In genomic region chr15:69082556-69082955, GRCh38 we compare ENCODE assay signal across 13 cellular contexts.
DNase-seq lines count a peak whose midpoint lies in the region; ATAC-seq, FAIRE-seq and TF ChIP-seq lines count a peak whose summit lies in the region.
"Had no signal": no experiment of that assay in that cellular context is flagged by ENCODE, and none has a peak within 500 bp of the region (broad histone marks: within the 10 kb centered on the region; RNA-seq: fewer than 3 reads in every experiment).

No MANE protein-coding gene starts in this region.

- H3K4me3 ChIP-seq in SJCRH30 (no peak overlapping the region), HepG2 (replicated peaks in 1 of 3; ENCODE audit: insufficient read depth in 1 of 3, low read depth in 2 of 3, low read length in 3 of 3) (no peak overlapping the region), smooth muscle cell (no peak overlapping the region)
- H3K4me3 ChIP-seq: body of pancreas had no signal

- intact Hi-C loops in HepG2 (cut with micrococcal nuclease; ENCODE audit: unreplicated experiment) = no loop called here
- intact Hi-C loops in activated CD4-positive, alpha-beta T cell treated with anti-CD3 and anti-CD28 coated beads, Interleukin-2, amount 10 ng/mL, durations not matched to agents 24 days and 14 days (cut with micrococcal nuclease) = no loop called here

- FAIRE-seq in HepG2 (lab: Jason Lieb, UNC) = no peak

- TF ChIP-seq CTCF in chondrocyte (IDR thresholded peaks at IDR 0.05) = no peak
- TF ChIP-seq CTCF in HepG2 (CRISPR knock-in tag; IDR thresholded peaks at IDR 0.05) = no peak
- no peak for TF ChIP-seq CTCF in smooth muscle cell (IDR thresholded peaks at IDR 0.05; ENCODE audit: borderline replicate concordance, insufficient read depth, poor library complexity, severe bottlenecking)

- peak in 1 of 2 experiments; percentile 50 for DNase-seq in SJCRH30
- no peak for DNase-seq in chondrocyte (ENCODE audit: low spot score)
- peak; percentile 10 for DNase-seq in HepG2 (ENCODE audit: low spot score)
- DNase-seq in smooth muscle cell (lab: John Stamatoyannopoulos, UW; ENCODE audit: unreplicated experiment) = no peak
- no peak for DNase-seq in NK-92 treated with Interleukin-12 subunit alpha and Interleukin-12 subunit beta, amount 100 ng/mL, for 24 hours (lab: John Stamatoyannopoulos, UW)
- no peak for DNase-seq in NCI-H187 (lab: John Stamatoyannopoulos, UW)
- no peak for DNase-seq in activated CD4-positive, alpha-beta T cell treated with anti-CD3 and anti-CD28 coated beads, Interleukin-2, amount 10 ng/mL, durations not matched to agents 24 days and 14 days
- DNase-seq in LoVo (ENCODE audit: low spot score) = no peak
- DNase-seq: activated CD4-positive, alpha-beta T cell treated with anti-CD3 and anti-CD28 coated beads, Interleukin-2, amount 10 ng/mL, durations not matched to agents 7 days and 5 days; BE2C; left colon had no signal

- H3K4me1 ChIP-seq in SJCRH30 (peaks cover 58% of the 10 kb centered on the region), HepG2 (ENCODE audit: insufficient read depth, low read length) (peaks cover 30% of the 10 kb centered on the region), smooth muscle cell (ENCODE audit: low read depth) (peaks cover 24% of the 10 kb centered on the region)

- H3K27ac ChIP-seq in SJCRH30 (peak overlapping the region; percentile 73), HepG2 (ENCODE audit: extremely low read length, insufficient read depth, low read length) (no peak overlapping the region), smooth muscle cell (ENCODE audit: low read depth) (no peak overlapping the region)

- no peak for ATAC-seq in HepG2
- ATAC-seq: left colon had no signal

- CTCF ChIA-PET in HepG2 (lab: Yijun Ruan, JAX; ENCODE audit: low intra/inter-chr PET ratio, low total read pairs) = no interaction called here

- H3K27me3 Mint-ChIP-seq in chondrocyte (ENCODE audit: low read depth) = no peaks in the 10 kb centered on the region
- H3K27me3 Mint-ChIP-seq in activated CD4-positive, alpha-beta T cell treated with anti-CD3 and anti-CD28 coated beads, Interleukin-2, amount 10 ng/mL, durations not matched to agents 24 days and 14 days = peaks cover 37% of the 10 kb centered on the region

- in situ Hi-C loops in HepG2 (cut with HindIII; ENCODE audit: extremely low pct_ligation_motif_present, low pct_unique_long_range_greater_than_20kb) = no loop called here

- no peaks in the 10 kb centered on the region for H4K20me1 ChIP-seq in HepG2 (ENCODE audit: insufficient read depth, low read length)
- H4K20me1 ChIP-seq in smooth muscle cell (ENCODE audit: low read depth) = no peaks in the 10 kb centered on the region

- BruUV-seq in HepG2 (replicated peaks; lab: Mats Ljungman, UMichigan) = no TSS peak

- 0% methylated on average over 3 of the region's 3 CpGs for WGBS in HepG2 (ENCODE audit: low lambda C conversion rate)
- WGBS in smooth muscle cell (ENCODE audit: low lambda C conversion rate) = 52% methylated on average over 3 of the region's 3 CpGs

- H3K4me3 Mint-ChIP-seq in chondrocyte (ENCODE audit: unreplicated experiment) = no peak overlapping the region
- H3K4me3 Mint-ChIP-seq in activated CD4-positive, alpha-beta T cell treated with anti-CD3 and anti-CD28 coated beads, Interleukin-2, amount 10 ng/mL, durations not matched to agents 24 days and 14 days = no peak overlapping the region
- H3K4me3 Mint-ChIP-seq: activated CD4-positive, alpha-beta T cell treated with anti-CD3 and anti-CD28 coated beads, Interleukin-2, amount 10 ng/mL, durations not matched to agents 7 days and 5 days had no signal

- H3K4me2 ChIP-seq in HepG2 (ENCODE audit: low read depth, low read length) (peak overlapping the region; percentile 2; the same call in 1 of the 2 replicates), smooth muscle cell (peak overlapping the region; percentile 10)

- H3F3A ChIP-seq in smooth muscle cell (ENCODE audit: low read depth) = peaks cover 4% of the 10 kb centered on the region

- no peaks in the 10 kb centered on the region for H3K9me3 ChIP-seq in SJCRH30 (replicated peaks)
- H3K9me3 ChIP-seq in HepG2 (ENCODE audit: low read length) = no peaks in the 10 kb centered on the region
- no peaks in the 10 kb centered on the region for H3K9me3 ChIP-seq in smooth muscle cell (replicated peaks; ENCODE audit: low read depth)
- H3K9me3 ChIP-seq: BE2C, body of pancreas had no signal

- no peaks in the 10 kb centered on the region for H3K36me3 Mint-ChIP-seq in chondrocyte (ENCODE audit: low read depth)
- H3K36me3 Mint-ChIP-seq in activated CD4-positive, alpha-beta T cell treated with anti-CD3 and anti-CD28 coated beads, Interleukin-2, amount 10 ng/mL, durations not matched to agents 24 days and 14 days (ENCODE audit: low read depth) = no peaks in the 10 kb centered on the region

- TF ChIP-seq POLR2A in HepG2 (IDR thresholded peaks at IDR 0.05; ENCODE audit: insufficient read depth in 1 of 2, low read depth in 2 of 2, low read length in 2 of 2) = no peak

- TF ChIP-seq EP300 in HepG2 (IDR thresholded peaks at IDR 0.05; ENCODE audit: low read depth in 2 of 2, low read length in 2 of 2) (no peak), HepG2 (CRISPR knock-in tag; IDR thresholded peaks at IDR 0.05; ENCODE audit: borderline replicate concordance) (no peak)

- H2AFZ ChIP-seq in HepG2 (ENCODE audit: low read length) = no peak overlapping the region
- H2AFZ ChIP-seq in smooth muscle cell (ENCODE audit: low read depth) = peak overlapping the region; percentile 6

- H3K9ac ChIP-seq in HepG2 (ENCODE audit: insufficient read depth, low read depth, low read length) (no peak overlapping the region), smooth muscle cell (ENCODE audit: low read depth) (no peak overlapping the region)

- H3K79me2 ChIP-seq in HepG2 (ENCODE audit: insufficient read depth, low read length) (no peaks in the 10 kb centered on the region), smooth muscle cell (ENCODE audit: low read depth) (no peaks in the 10 kb centered on the region)

- no peaks in the 10 kb centered on the region for H3K36me3 ChIP-seq in SJCRH30
- H3K36me3 ChIP-seq in HepG2 (replicated peaks in 1 of 2; ENCODE audit: control insufficient read depth in 1 of 2, insufficient read depth in 2 of 2, low read length in 2 of 2) = no peaks in the 10 kb centered on the region
- H3K36me3 ChIP-seq in smooth muscle cell (ENCODE audit: low read depth) = no peaks in the 10 kb centered on the region
- H3K36me3 ChIP-seq: BE2C had no signal

- POLR2A ChIA-PET in HepG2 (lab: Yijun Ruan, JAX) = no interaction called here

- H3K27me3 ChIP-seq in SJCRH30 (no peaks in the 10 kb centered on the region), HepG2 (ENCODE audit: control insufficient read depth in 1 of 2, insufficient read depth in 2 of 2, low read length in 2 of 2) (peaks cover 2 to 58% of the 10 kb centered on the region in 2 experiments; a peak in 4 of 5 replicates), smooth muscle cell (ENCODE audit: low read depth) (peaks cover 19% of the 10 kb centered on the region)
- H3K27me3 ChIP-seq: BE2C, body of pancreas had no signal

- no peaks in the 10 kb centered on the region for H3K9me3 Mint-ChIP-seq in chondrocyte (ENCODE audit: low read depth)
- H3K9me3 Mint-ChIP-seq in activated CD4-positive, alpha-beta T cell treated with anti-CD3 and anti-CD28 coated beads, Interleukin-2, amount 10 ng/mL, durations not matched to agents 24 days and 14 days = no peaks in the 10 kb centered on the region
- H3K9me3 Mint-ChIP-seq: activated CD4-positive, alpha-beta T cell treated with anti-CD3 and anti-CD28 coated beads, Interleukin-2, amount 10 ng/mL, durations not matched to agents 7 days and 5 days; activated T-helper 2 cell treated with anti-CD3 and anti-CD28 coated beads, Interferon-gamma antibody, Interleukin-2, Interleukin-4, amounts not matched to agents 10 μg/mL and 5 μg/mL and 100 μg/mL, durations not matched to agents 14 hours and 24 hours and 36 hours had no signal

- H3K4me1 Mint-ChIP-seq in chondrocyte (ENCODE audit: low read depth) = peaks cover 32% of the 10 kb centered on the region
- H3K4me1 Mint-ChIP-seq in activated CD4-positive, alpha-beta T cell treated with anti-CD3 and anti-CD28 coated beads, Interleukin-2, amount 10 ng/mL, durations not matched to agents 24 days and 14 days = no peaks in the 10 kb centered on the region

- TF ChIP-seq RAD21 in HepG2 (CRISPR knock-in tag; IDR thresholded peaks at IDR 0.05) = no peak

- peak overlapping the region; percentile 46 for H3K27ac Mint-ChIP-seq in chondrocyte (ENCODE audit: unreplicated experiment)
- no peak overlapping the region for H3K27ac Mint-ChIP-seq in activated CD4-positive, alpha-beta T cell treated with anti-CD3 and anti-CD28 coated beads, Interleukin-2, amount 10 ng/mL, durations not matched to agents 24 days and 14 days
- H3K27ac Mint-ChIP-seq: activated CD4-positive, alpha-beta T cell treated with anti-CD3 and anti-CD28 coated beads, Interleukin-2, amount 10 ng/mL, durations not matched to agents 7 days and 5 days; activated T-helper 2 cell treated with anti-CD3 and anti-CD28 coated beads, Interferon-gamma antibody, Interleukin-2, Interleukin-4, amounts not matched to agents 10 μg/mL and 5 μg/mL and 100 μg/mL, durations not matched to agents 14 hours and 24 hours and 36 hours had no signal

TF ChIP-seq in HepG2, 621 proteins besides CTCF, POLR2A, EP300 and RAD21 (continues in another document):
- TF ChIP-seq PAXIP1 (CRISPR knock-in tag; conservative IDR thresholded peaks at IDR 0.05) (no peak), SOX5 (CRISPR knock-in tag; IDR thresholded peaks at IDR 0.05; ENCODE audit: borderline replicate concordance) (no peak), XBP1 (CRISPR knock-in tag; IDR thresholded peaks at IDR 0.05) (no peak)
